ENCODE assay signal across 8 cellular contexts in genomic region chr19:47790398-47790814, GRCh38. TPM values are rescaled to one million over a fixed set of nuclear protein-coding genes. Genes with fewer than 3 reads are reported as not detected.
DNase-seq lines count a peak whose midpoint lies in the region; ATAC-seq and TF ChIP-seq lines count a peak whose summit lies in the region.

No MANE protein-coding gene starts in this region.

- no peak for ATAC-seq in HG03565 (IDR thresholded peaks at IDR 0.05; ENCODE audit: unreplicated experiment)
- ATAC-seq in HG03175 (IDR thresholded peaks at IDR 0.05; ENCODE audit: unreplicated experiment): no peak

- peaks cover 0 to 6% of the 10 kb centered on the region in 2 donors for H3K36me3 ChIP-seq in adrenal gland (replicated peaks in 1 of 2)
- H3K36me3 ChIP-seq in right atrium auricular region: peaks cover 12% of the 10 kb centered on the region

- intact Hi-C loops in adrenal gland (cut with DNase I): no loop called here

- 6 to 13% (median 9%) methylated on average over 7 to 10 of the region's 10 CpGs for WGBS in adrenal gland, 4 donors

- TF ChIP-seq CTCF in adrenal gland (IDR thresholded peaks at IDR 0.05) (peak; percentile 58 to 89 (median 68)), right atrium auricular region (IDR thresholded peaks at IDR 0.05) (peak; percentile 86 to 88), retinal pigment epithelial cell (conservative IDR thresholded peaks at IDR 0.05; ENCODE audit: low read depth, low read length) (peak; percentile 97)

- H3K27me3 ChIP-seq in adrenal gland: no peaks in the 10 kb centered on the region
- H3K27me3 ChIP-seq in right atrium auricular region: no peaks in the 10 kb centered on the region

- H3K9me3 ChIP-seq in adrenal gland (replicated peaks in 1 of 3) (no peaks in the 10 kb centered on the region), right atrium auricular region (no peaks in the 10 kb centered on the region)

- H3K27ac ChIP-seq in adrenal gland (no peak overlapping the region), right atrium auricular region (no peak overlapping the region)

- TF ChIP-seq POLR2A in adrenal gland (IDR thresholded peaks at IDR 0.05): no peak

- H3K4me3 ChIP-seq in adrenal gland (no peak overlapping the region), right atrium auricular region (no peak overlapping the region), retinal pigment epithelial cell (ENCODE audit: low read length) (peak overlapping the region; percentile 8)

- H3K4me1 ChIP-seq in adrenal gland (replicated peaks in 1 of 2) (no peaks in the 10 kb centered on the region), right atrium auricular region (peaks cover 0 to 10% of the 10 kb centered on the region in 2 donors)

- DNase-seq in Daoy (ENCODE audit: low read depth) (peak; percentile 81), Kasumi-1 (lab: John Stamatoyannopoulos, UW) (peak; percentile 61 to 78), T-helper 1 cell (peak; percentile 59 to 85 (median 70)), adrenal gland (peak; percentile 79 to 91 (median 86)), right atrium auricular region (ENCODE audit: low spot score) (peak; percentile 85), retinal pigment epithelial cell (ENCODE audit: low read depth) (no peak)

RNA-seq across cellular contexts. Expression of gene SELENOW, which starts 11.9 kb away (rescaled TPM):
- 239 and 251 TPM in 2 replicates for total RNA-seq in Daoy (2014; rRNA removed; shearing (Covaris generic))
- total RNA-seq in adrenal gland: 100 to 1,000 TPM; 102 to 479 (median 147) TPM
- polyA plus RNA-seq in adrenal gland: 100 to 1,000 TPM; 106 to 325 (median 260) TPM
- 1,000 to 10,000 TPM; 1,458 to 1,507 TPM for total RNA-seq in right atrium auricular region

RNA-seq across cellular contexts. Expression of gene TPRX1, which starts 13.9 kb away (rescaled TPM):
- total RNA-seq in Daoy (2014; rRNA removed; shearing (Covaris generic)): not detected in 2 replicates
- not detected for total RNA-seq in adrenal gland
- not detected for polyA plus RNA-seq in adrenal gland
- not detected for total RNA-seq in right atrium auricular region

RNA-seq across cellular contexts. Expression of gene CRX, which starts 31.3 kb away (rescaled TPM):
- total RNA-seq in Daoy (2014; rRNA removed; shearing (Covaris generic)): not detected in 2 replicates
- total RNA-seq in adrenal gland (not detected), right atrium auricular region (not detected)
- under 1 TPM in 1 of 3 donors, not detected in 2; 0.32 TPM for polyA plus RNA-seq in adrenal gland

RNA-seq across cellular contexts. Expression of gene NOP53, which starts 45.1 kb away (rescaled TPM):
- total RNA-seq in Daoy (2014; rRNA removed; shearing (Covaris generic)): 48.0 and 56.6 TPM in 2 replicates
- total RNA-seq in adrenal gland (100 to 1,000 TPM; 170 to 420 (median 325) TPM), right atrium auricular region (100 to 1,000 TPM; 143 to 243 TPM)
- 100 to 1,000 TPM; 119 to 375 (median 359) TPM for polyA plus RNA-seq in adrenal gland
